In the genomic region with DNA sequence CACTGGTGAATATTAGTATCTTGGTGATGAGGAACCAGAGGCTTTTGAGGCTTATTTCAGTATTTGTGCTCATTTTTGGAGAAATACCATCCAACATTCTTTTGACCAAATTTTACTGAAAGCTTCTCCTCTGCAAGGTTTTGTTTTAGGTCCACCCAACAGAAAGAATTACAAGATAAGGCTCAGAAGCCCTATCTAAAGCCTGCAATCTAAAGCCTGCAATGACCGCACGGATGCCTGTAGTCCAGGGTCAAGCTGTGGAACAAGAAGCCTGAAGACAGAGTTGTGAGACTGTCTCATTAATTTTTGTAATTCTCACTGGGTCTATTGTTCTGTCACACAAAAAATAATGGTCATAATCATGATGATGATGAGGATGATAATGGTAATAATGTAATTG, we compare ENCODE assay signal across 16 cellular contexts.
"Had no signal": no experiment of that assay in that cellular context is flagged by ENCODE, and none has a peak within 500 bp of the region (broad histone marks: within the 10 kb centered on the region; RNA-seq: fewer than 3 reads in every experiment).

No MANE protein-coding gene starts in this region.

- H3K9me3 ChIP-seq: colonic mucosa, lower lobe of right lung, prostate gland, spleen, thoracic aorta, tibial nerve, upper lobe of left lung had no signal

- H3K4me3 ChIP-seq: colonic mucosa, lower lobe of right lung, prostate gland, skin epidermis, spleen, thoracic aorta, tibial nerve, upper lobe of left lung had no signal

- H3K4me1 ChIP-seq: colonic mucosa, lower lobe of right lung, prostate gland had no signal

- H3K27ac ChIP-seq: colonic mucosa, lower lobe of right lung, prostate gland, spleen, thoracic aorta, upper lobe of left lung had no signal

- H3K36me3 ChIP-seq: colonic mucosa, lower lobe of right lung, prostate gland, spleen, thoracic aorta, tibial nerve, upper lobe of left lung had no signal

- H3K27me3 ChIP-seq: colonic mucosa, spleen, tibial nerve, upper lobe of left lung had no signal

- ATAC-seq: left ventricle myocardium superior; lower lobe of right lung; naive thymus-derived CD8-positive, alpha-beta T cell; right cardiac atrium; stimulated activated naive B cell treated with anti-CD40 and anti-IgM and Interleukin-4, amounts not matched to agents 10 μg/mL and 1 μg/mL and 100 μg/mL, for 72 hours had no signal

- DNase-seq: colonic mucosa; dermis blood vessel endothelial cell; effector memory CD4-positive, alpha-beta T cell; left ventricle myocardium superior; lower lobe of right lung; naive thymus-derived CD8-positive, alpha-beta T cell; nephron progenitor cell; nucleus accumbens; right cardiac atrium; spleen; stimulated activated naive B cell treated with anti-CD40 and anti-IgM and Interleukin-4, amounts not matched to agents 10 μg/mL and 1 μg/mL and 100 μg/mL, for 72 hours; upper lobe of left lung had no signal
